In genomic region chr3:25481402-25481801, GRCh38 we compare ENCODE assay signal across 17 cellular contexts. TPM values are rescaled to one million over a fixed set of nuclear protein-coding genes. Genes with fewer than 3 reads are reported as not detected.
DNase-seq lines count a peak whose midpoint lies in the region; ATAC-seq and TF ChIP-seq lines count a peak whose summit lies in the region.
"Had no signal": no experiment of that assay in that cellular context is flagged by ENCODE, and none has a peak within 500 bp of the region (broad histone marks: within the 10 kb centered on the region; RNA-seq: fewer than 3 reads in every experiment).

No MANE protein-coding gene starts in this region.

- H3K27ac ChIP-seq in esophagus muscularis mucosa (replicated peaks in 1 of 4): peak overlapping the region in 3 of 4 donors; percentile 55 to 75 (median 66)
- H3K27ac ChIP-seq in thyroid gland: peak overlapping the region; percentile 13 to 79 (median 57)
- no peak overlapping the region for H3K27ac ChIP-seq in prostate gland
- H3K27ac ChIP-seq: PC-9 had no signal

- no peaks in the 10 kb centered on the region for H3K36me3 ChIP-seq in esophagus muscularis mucosa
- H3K36me3 ChIP-seq in thyroid gland: no peaks in the 10 kb centered on the region
- no peaks in the 10 kb centered on the region for H3K36me3 ChIP-seq in prostate gland
- H3K36me3 ChIP-seq: HAP-1 had no signal

- TF ChIP-seq EP300 in esophagus muscularis mucosa (IDR thresholded peaks at IDR 0.05): no peak

- H3K9me3 ChIP-seq in esophagus muscularis mucosa: no peaks in the 10 kb centered on the region
- no peaks in the 10 kb centered on the region for H3K9me3 ChIP-seq in thyroid gland
- H3K9me3 ChIP-seq in prostate gland: no peaks in the 10 kb centered on the region
- H3K9me3 ChIP-seq: HAP-1 had no signal

- intact Hi-C loops in esophagus muscularis mucosa (cut with DNase I) (no loop called here), thyroid gland (cut with DNase I) (no loop called here), prostate gland (cut with DNase I) (no loop called here)

- DNase-seq in esophagus muscularis mucosa (ENCODE audit: extremely low spot score) (no peak), left lobe of liver (ENCODE audit: low spot score) (no peak), thyroid gland (peak in 1 of 2 donors; percentile 16), prostate gland (ENCODE audit: low spot score) (no peak)
- DNase-seq: ACHN, COR-L47, EL, NCI-H1417 treated with DMSO at 0.1 percent for 48 hours, NCI-H1930, NCI-H2171, NCI-H446, NCI-H748 treated with DMSO at 0.1 percent for 48 hours, PC-9 had no signal

- H3K4me1 ChIP-seq in esophagus muscularis mucosa (peaks cover 68 to 100% (median 94%) of the 10 kb centered on the region in 4 donors), thyroid gland (peaks cover 46 to 53% of the 10 kb centered on the region in 2 donors), prostate gland (replicated peaks) (peaks cover 3% of the 10 kb centered on the region)
- H3K4me1 ChIP-seq: HAP-1 had no signal

- H3K27me3 ChIP-seq in esophagus muscularis mucosa: no peaks in the 10 kb centered on the region
- H3K27me3 ChIP-seq in thyroid gland: no peaks in the 10 kb centered on the region
- no peaks in the 10 kb centered on the region for H3K27me3 ChIP-seq in prostate gland (replicated peaks; ENCODE audit: insufficient read depth)

- WGBS in esophagus muscularis mucosa: 17% methylated on average over 1 of the region's 1 CpG
- WGBS in thyroid gland, 2 donors: 22 to 36% methylated on average over 1 of the region's 1 CpG
- WGBS in prostate gland: 10% methylated on average over 1 of the region's 1 CpG

- TF ChIP-seq POLR2A in esophagus muscularis mucosa (IDR thresholded peaks at IDR 0.05; ENCODE audit: low read depth) (no peak), thyroid gland (IDR thresholded peaks at IDR 0.05) (no peak), prostate gland (IDR thresholded peaks at IDR 0.05) (no peak)

- TF ChIP-seq CTCF in esophagus muscularis mucosa (IDR thresholded peaks at IDR 0.05): no peak
- no peak for TF ChIP-seq CTCF in thyroid gland (IDR thresholded peaks at IDR 0.05)
- TF ChIP-seq CTCF in prostate gland (IDR thresholded peaks at IDR 0.05): no peak

- H3K4me3 ChIP-seq in esophagus muscularis mucosa (no peak overlapping the region), thyroid gland (replicated peaks in 1 of 3) (no peak overlapping the region), prostate gland (no peak overlapping the region)
- H3K4me3 ChIP-seq: HAP-1, PC-9 had no signal

- ATAC-seq in SK-N-SH treated with all-trans-retinoic acid at 6 μM for 48 hours (peak; percentile 18; the same call in 1 of the 3 replicates), left lobe of liver (peak; percentile 64), HG03108 (IDR thresholded peaks at IDR 0.05; ENCODE audit: unreplicated experiment) (no peak), GM19324 (IDR thresholded peaks at IDR 0.05; ENCODE audit: low FRiP score, unreplicated experiment) (no peak)

TF ChIP-seq in SK-N-SH treated with all-trans-retinoic acid at 6 μM for 48 hours, 23 proteins besides CTCF, POLR2A, EP300 and RAD21:
- no peak for TF ChIP-seq ESRRG (CRISPR knock-in tag; IDR thresholded peaks at IDR 0.05)
- no peak for TF ChIP-seq ZC3H10 (CRISPR knock-in tag; IDR thresholded peaks at IDR 0.05)
- TF ChIP-seq PATZ1 (CRISPR knock-in tag; IDR thresholded peaks at IDR 0.05; ENCODE audit: borderline replicate concordance): no peak
- TF ChIP-seq TSHZ2 (CRISPR knock-in tag; IDR thresholded peaks at IDR 0.05): no peak
TF ChIP-seq in SK-N-SH treated with all-trans-retinoic acid at 6 μM for 48 hours: peak in this region for 0.

RNA-seq across cellular contexts. Expression of gene RARB, which starts 53.3 kb away (rescaled TPM):
- total RNA-seq in esophagus muscularis mucosa: 10 to 100 TPM; 29.2 to 51.9 (median 40.9) TPM
- total RNA-seq in left lobe of liver: 2.2 TPM
- 10 to 100 TPM; 13.6 to 31.5 (median 20.5) TPM for total RNA-seq in thyroid gland
- total RNA-seq in prostate gland: 10 to 100 TPM in 1 of 2 donors, 1 to 10 TPM in 1; 4.4 to 17.2 TPM

Comparison
In these comparisons a context has a peak if more than half of its experiments do, and no peak if none do; other contexts are left out.
1. ATAC-seq: peak in SK-N-SH treated with all-trans-retinoic acid at 6 μM for 48 hours (single experiment) and left lobe of liver (single experiment); none in HG03108 (single experiment) and GM19324 (single experiment).
2. H3K27ac ChIP-seq: peak in esophagus muscularis mucosa (3 of 4) and thyroid gland (3 of 3); none in prostate gland (0 of 2).